In genomic region chr5:178982941-178983340, GRCh38 we compare ENCODE assay signal across 1 cellular context.
TF ChIP-seq lines count a peak whose summit lies in the region.

No MANE protein-coding gene starts in this region.

TF ChIP-seq in IMR-90, 13 proteins besides CTCF, POLR2A, EP300 and RAD21:
- no peak for TF ChIP-seq CHD1 (IDR thresholded peaks at IDR 0.05; ENCODE audit: low read depth, low read length)
- no peak for TF ChIP-seq RCOR1 (IDR thresholded peaks at IDR 0.05; ENCODE audit: insufficient replicate concordance, low read length)
- TF ChIP-seq SMC3 (IDR thresholded peaks at IDR 0.05; ENCODE audit: low read depth, low read length): no peak
- TF ChIP-seq CEBPB (IDR thresholded peaks at IDR 0.05; ENCODE audit: low read depth, low read length): no peak
- TF ChIP-seq MAFK (IDR thresholded peaks at IDR 0.05; ENCODE audit: low read depth, low read length): no peak
- no peak for TF ChIP-seq USF2 (IDR thresholded peaks at IDR 0.05; ENCODE audit: low read depth, low read length)
- TF ChIP-seq MAZ (IDR thresholded peaks at IDR 0.05; ENCODE audit: borderline replicate concordance, low read depth, low read length): no peak
- no peak for TF ChIP-seq FOS (IDR thresholded peaks at IDR 0.05; ENCODE audit: low read depth, low read length)
